24 cellular contexts compared by ENCODE assay signal in the genomic region with DNA sequence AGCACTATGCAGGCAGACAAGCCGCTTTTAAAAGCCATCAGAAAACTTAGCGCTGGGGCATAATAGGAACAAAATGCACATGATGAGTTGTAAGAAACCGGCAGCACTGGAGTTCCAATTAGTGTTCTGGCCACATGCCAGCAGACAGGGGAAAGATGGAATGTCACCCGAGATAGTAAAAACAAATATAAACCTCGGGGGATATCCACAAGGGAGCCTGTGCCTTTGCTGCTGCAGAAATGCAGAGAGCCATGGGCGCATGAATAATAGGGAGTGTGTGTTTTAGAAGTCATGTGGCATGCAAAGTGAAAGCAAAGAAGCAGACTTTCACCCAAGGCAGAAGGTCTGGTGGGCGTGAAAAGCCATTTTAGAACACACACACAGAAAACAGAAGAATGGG. TPM values are rescaled to one million over a fixed set of nuclear protein-coding genes. Genes with fewer than 3 reads are reported as not detected.
DNase-seq lines count a peak whose midpoint lies in the region; FAIRE-seq and TF ChIP-seq lines count a peak whose summit lies in the region.
"Had no signal": no experiment of that assay in that cellular context is flagged by ENCODE, and none has a peak within 500 bp of the region (broad histone marks: within the 10 kb centered on the region; RNA-seq: fewer than 3 reads in every experiment).

No MANE protein-coding gene starts in this region.

- intact Hi-C loops in A673 (cut with micrococcal nuclease; ENCODE audit: unreplicated experiment), result no loop called here

- BruUV-seq in A673 (replicated peaks; lab: Mats Ljungman, UMichigan), result no TSS peak

- H3K79me2 ChIP-seq in hepatocyte, result no peaks in the 10 kb centered on the region

- no peak for TF ChIP-seq CTCF in A673 (conservative IDR thresholded peaks at IDR 0.05; ENCODE audit: low read depth, low read length)
- TF ChIP-seq CTCF in hepatocyte (IDR thresholded peaks at IDR 0.05; ENCODE audit: poor library complexity), result no peak

- H3K27ac ChIP-seq in A673 (ENCODE audit: low read depth, low read length, poor library complexity, severe bottlenecking) (no peak overlapping the region), hepatocyte (no peak overlapping the region)
- H3K27ac ChIP-seq: colonic mucosa, esophagus muscularis mucosa, left lung, SJSA1, spleen had no signal

- CTCF ChIA-PET in A673 (lab: Charles Lee), result no interaction called here

- no peaks in the 10 kb centered on the region for H3K4me1 ChIP-seq in A673 (ENCODE audit: insufficient read depth, low read length, poor library complexity, severe bottlenecking)
- no peaks in the 10 kb centered on the region for H3K4me1 ChIP-seq in hepatocyte (ENCODE audit: insufficient read depth)
- H3K4me1 ChIP-seq: colonic mucosa, esophagus muscularis mucosa, left lung, SJSA1, spleen had no signal

- DNase-seq in A673 (ENCODE audit: low spot score) (peak; percentile 33), GM12891 (ENCODE audit: insufficient read length, low spot score) (no peak), RPMI7951 (ENCODE audit: low read depth) (peak; percentile 8), hepatocyte (ENCODE audit: low spot score) (peak; percentile 15), NCI-H345 (lab: John Stamatoyannopoulos, UW) (no peak), EL (no peak), NCI-H82 treated with DMSO at 0.1 percent for 48 hours (lab: John Stamatoyannopoulos, UW; ENCODE audit: unreplicated experiment) (no peak)
- DNase-seq: activated CD4-positive, alpha-beta memory T cell treated with anti-CD3 and anti-CD28 coated beads for 36 hours; activated CD8-positive, alpha-beta memory T cell treated with anti-CD3 and anti-CD28 coated beads, Interleukin-2, amount 50 U/mL, for 48 hours; activated naive CD8-positive, alpha-beta T cell treated with anti-CD3 and anti-CD28 coated beads, Interleukin-2, amount 10 ng/mL, durations not matched to agents 7 days and 5 days; C1 segment of cervical spinal cord; Calu3; colonic mucosa; effector memory CD4-positive, alpha-beta T cell; left lung; naive thymus-derived CD4-positive, alpha-beta T cell; retina; spleen; stimulated activated CD4-positive, alpha-beta T cell treated with anti-CD3 and anti-CD28 coated beads, Interleukin-4, amount 100 ng/mL, for 1 hour; T-helper 1 cell had no signal

- no peaks in the 10 kb centered on the region for H4K20me1 ChIP-seq in hepatocyte (ENCODE audit: insufficient read depth, poor library complexity, severe bottlenecking)

- no peaks in the 10 kb centered on the region for H3K9me3 ChIP-seq in A673 (ENCODE audit: low read depth, low read length, poor library complexity, severe bottlenecking)
- H3K9me3 ChIP-seq in hepatocyte (ENCODE audit: low read depth), result no peaks in the 10 kb centered on the region
- H3K9me3 ChIP-seq: colonic mucosa, esophagus muscularis mucosa, left lung, SJSA1, spleen had no signal

- H3K4me3 ChIP-seq in A673 (ENCODE audit: low read depth, low read length, poor library complexity, severe bottlenecking), result no peak overlapping the region
- no peak overlapping the region for H3K4me3 ChIP-seq in hepatocyte
- H3K4me3 ChIP-seq: colonic mucosa, esophagus muscularis mucosa, left lung, SJSA1, spleen had no signal

- peak; percentile 58 for FAIRE-seq in GM12891 (lab: Jason Lieb, UNC)
- FAIRE-seq: frontal cortex, urothelium cell line had no signal

- H3K9me2 ChIP-seq in hepatocyte (replicated peaks; ENCODE audit: insufficient read depth), result no peaks in the 10 kb centered on the region

- WGBS in hepatocyte (ENCODE audit: low lambda C conversion rate, missing lambda C conversion rate), result 53% methylated on average over 7 of the region's 7 CpGs

- TF ChIP-seq POLR2A in GM12891 (IDR thresholded peaks at IDR 0.05; ENCODE audit: low read depth, low read length), result no peak

- no peaks in the 10 kb centered on the region for H3K27me3 ChIP-seq in A673 (replicated peaks; ENCODE audit: insufficient read depth, low read depth, low read length, poor library complexity)
- H3K27me3 ChIP-seq in hepatocyte, result no peaks in the 10 kb centered on the region
- H3K27me3 ChIP-seq: colonic mucosa, esophagus muscularis mucosa, SJSA1, spleen had no signal

- H3K36me3 ChIP-seq in A673 (ENCODE audit: insufficient read depth, low read length, poor library complexity, severe bottlenecking), result no peaks in the 10 kb centered on the region
- no peaks in the 10 kb centered on the region for H3K36me3 ChIP-seq in hepatocyte (replicated peaks; ENCODE audit: insufficient read depth, low read depth)
- H3K36me3 ChIP-seq: colonic mucosa, esophagus muscularis mucosa, left lung, SJSA1, spleen had no signal

- H3K4me2 ChIP-seq in hepatocyte, result no peak overlapping the region

- H2AFZ ChIP-seq in hepatocyte, result no peak overlapping the region

- POLR2A ChIA-PET in A673 (lab: Charles Lee; ENCODE audit: low non-redundant PET), result no interaction called here

TF ChIP-seq in GM12891, 5 proteins besides CTCF, POLR2A, EP300 and RAD21:
- TF ChIP-seq SPI1 (IDR thresholded peaks at IDR 0.05; ENCODE audit: low read depth, low read length) (no peak), PAX5 (IDR thresholded peaks at IDR 0.05; ENCODE audit: insufficient read depth, low read length, severe bottlenecking) (no peak), POU2F2 (IDR thresholded peaks at IDR 0.05; ENCODE audit: low read depth, low read length) (no peak), TAF1 (IDR thresholded peaks at IDR 0.05; ENCODE audit: low read depth, low read length) (no peak), POLR2AphosphoS5 (IDR thresholded peaks at IDR 0.05; ENCODE audit: low read depth, low read length) (no peak)

RNA-seq across cellular contexts. Expression of gene GPRASP3, which starts 19.1 kb away (rescaled TPM):
- total RNA-seq in A673 (2021), result 7.8 and 8.3 TPM in 2 replicates
- polyA plus RNA-seq in GM12891 (2012; ENCODE audit: low read depth, missing spikeins), result 1.1 TPM
- 1.2 and 1.3 TPM in 2 replicates for total RNA-seq in RPMI7951 (2014; rRNA removed; shearing (Covaris generic))
- total RNA-seq in hepatocyte, result 5.9 and 7.5 TPM in 2 replicates
- 1.8 and 3.0 TPM in 2 replicates for polyA plus RNA-seq in hepatocyte

RNA-seq across cellular contexts. Expression of gene GPRASP2, which starts 27.4 kb away (rescaled TPM):
- total RNA-seq in A673 (2021), result 9.9 and 14.8 TPM in 2 replicates
- polyA plus RNA-seq in GM12891 (2012; ENCODE audit: low read depth, missing spikeins), result 0.37 TPM
- 6.2 and 6.6 TPM in 2 replicates for total RNA-seq in RPMI7951 (2014; rRNA removed; shearing (Covaris generic))
- 21.2 and 27.6 TPM in 2 replicates for total RNA-seq in hepatocyte
- polyA plus RNA-seq in hepatocyte, result 7.6 and 9.3 TPM in 2 replicates

Comparison
In these comparisons a context has a peak if more than half of its experiments do, and no peak if none do; other contexts are left out.
1. DNase-seq: peak in A673 (single experiment), RPMI7951 (single experiment) and hepatocyte (single experiment); none in GM12891 (single experiment), NCI-H345 (single experiment), EL (single experiment) and NCI-H82 treated with DMSO at 0.1 percent for 48 hours (single experiment).